ENCODE assay signal across 17 cellular contexts in genomic region chr15:27906802-27907201, GRCh38.
"Had no signal": no experiment of that assay in that cellular context is flagged by ENCODE, and none has a peak within 500 bp of the region (broad histone marks: within the 10 kb centered on the region; RNA-seq: fewer than 3 reads in every experiment).

No MANE protein-coding gene starts in this region.

- H3K4me3 ChIP-seq: dorsolateral prefrontal cortex, heart left ventricle, lung, neural progenitor cell, ovary had no signal

- ATAC-seq: heart left ventricle; left colon; left ventricle myocardium superior; natural killer cell treated with Interleukin-12 subunit alpha and Interleukin-12 subunit beta and Interleukin-15 and Interleukin-18, amount 100 ng/mL, for 72 hours; right cardiac atrium had no signal

- H3K9me3 ChIP-seq: ovary had no signal

- H3K36me3 ChIP-seq: heart left ventricle, neural progenitor cell, ovary had no signal

- DNase-seq: dorsolateral prefrontal cortex; effector CD8-positive, alpha-beta T cell; heart left ventricle; hippocampal formation; left colon; left ventricle myocardium superior; mesenchymal stem cell; midbrain; nucleus accumbens; ovary; right cardiac atrium; small intestine; stimulated activated CD4-positive, alpha-beta T cell treated with anti-CD3 and anti-CD28 coated beads, Interleukin-12 subunit alpha, Interleukin-12 subunit beta, amount 100 ng/mL, for 4 hours; stimulated activated naive CD4-positive, alpha-beta T cell treated with Interleukin-2 at 50 U/mL for 16 hours had no signal

- H3K27me3 ChIP-seq: dorsolateral prefrontal cortex, heart left ventricle, neural progenitor cell, ovary had no signal
